Comparison of ENCODE assay signal across 10 cellular contexts in genomic region chr17:59669411-59669810, GRCh38. TPM values are rescaled to one million over a fixed set of nuclear protein-coding genes. Genes with fewer than 3 reads are reported as not detected.
A peak's percentile ranks its signal among the peaks of the same experiment; 100 is the strongest.
DNase-seq lines count a peak whose midpoint lies in the region; ATAC-seq, FAIRE-seq and TF ChIP-seq lines count a peak whose summit lies in the region.
"Had no signal": no experiment of that assay in that cellular context is flagged by ENCODE, and none has a peak within 500 bp of the region (broad histone marks: within the 10 kb centered on the region; RNA-seq: fewer than 3 reads in every experiment).

No MANE protein-coding gene starts in this region.

- H3K9me3 ChIP-seq in left ventricle myocardium inferior (replicated peaks) = no peaks in the 10 kb centered on the region
- H3K9me3 ChIP-seq in RWPE2 (ENCODE audit: severe bottlenecking) = no peaks in the 10 kb centered on the region
- no peaks in the 10 kb centered on the region for H3K9me3 ChIP-seq in keratinocyte (ENCODE audit: control insufficient read depth, low read depth, low read length)
- H3K9me3 ChIP-seq in transverse colon = no peaks in the 10 kb centered on the region
- H3K9me3 ChIP-seq in MM.1S (replicated peaks; ENCODE audit: insufficient read depth, low read length) = no peaks in the 10 kb centered on the region
- H3K9me3 ChIP-seq: sigmoid colon had no signal

- no peaks in the 10 kb centered on the region for H3F3A ChIP-seq in MM.1S (ENCODE audit: insufficient read depth, low read length)

- intact Hi-C loops in left ventricle myocardium inferior (cut with micrococcal nuclease) (no loop called here), cardiac septum (cut with DNase I) (no loop called here), transverse colon (cut with DNase I; ENCODE audit: low total_unique reads) (no loop called here)

- H3K4me3 ChIP-seq in left ventricle myocardium inferior (no peak overlapping the region), RWPE2 (ENCODE audit: severe bottlenecking) (no peak overlapping the region), keratinocyte (ENCODE audit: control insufficient read depth in 2 of 3, extremely low read depth in 1 of 3, insufficient read depth in 2 of 3, low read depth in 1 of 3, low read length in 3 of 3) (peak overlapping the region in 1 of 3 experiments; percentile 6), transverse colon (no peak overlapping the region), MM.1S (ENCODE audit: low read length) (no peak overlapping the region)
- H3K4me3 ChIP-seq: sigmoid colon, SK-N-MC had no signal

- H3K9me1 ChIP-seq in keratinocyte (ENCODE audit: control insufficient read depth, extremely low read depth, insufficient read depth, low read length) = no peaks in the 10 kb centered on the region

- H2AFZ ChIP-seq in keratinocyte (ENCODE audit: control insufficient read depth, low read length) = no peak overlapping the region
- H2AFZ ChIP-seq in MM.1S (ENCODE audit: low read length) = no peak overlapping the region

- H3K36me3 ChIP-seq in left ventricle myocardium inferior (peaks cover 88% of the 10 kb centered on the region), RWPE2 (ENCODE audit: low read depth) (peaks cover 96% of the 10 kb centered on the region), keratinocyte (ENCODE audit: control insufficient read depth in 2 of 2, extremely low read depth in 1 of 2, insufficient read depth in 2 of 2, low read length in 2 of 2) (peaks cover 15 to 22% of the 10 kb centered on the region in 2 experiments), transverse colon (peaks cover 0 to 45% (median 10%) of the 10 kb centered on the region in 4 donors), MM.1S (replicated peaks; ENCODE audit: insufficient read depth, low read length) (peaks cover 44% of the 10 kb centered on the region)

- H3K27ac ChIP-seq in left ventricle myocardium inferior (replicated peaks) = peak overlapping the region; percentile 22
- H3K27ac ChIP-seq in RWPE2 (ENCODE audit: poor library complexity, severe bottlenecking) = peak overlapping the region; percentile 83
- H3K27ac ChIP-seq in keratinocyte (ENCODE audit: control insufficient read depth, insufficient read depth, low read length) = peak overlapping the region; percentile 11
- H3K27ac ChIP-seq in transverse colon = peak overlapping the region; percentile 66 to 85 (median 70)
- no peak overlapping the region for H3K27ac ChIP-seq in MM.1S (ENCODE audit: low read length)
- H3K27ac ChIP-seq: SK-N-MC had no signal

- H3K4me2 ChIP-seq in keratinocyte (ENCODE audit: control insufficient read depth, extremely low read depth, insufficient read depth, low read depth, low read length) (peak overlapping the region; percentile 49), MM.1S (ENCODE audit: low read depth, low read length) (no peak overlapping the region)

- no peaks in the 10 kb centered on the region for H4K20me1 ChIP-seq in keratinocyte (ENCODE audit: control insufficient read depth, extremely low read depth, insufficient read depth, low read length)
- H4K20me1 ChIP-seq in MM.1S (ENCODE audit: insufficient read depth, low read length) = no peaks in the 10 kb centered on the region

- TF ChIP-seq POLR2A in transverse colon (IDR thresholded peaks at IDR 0.05) = no peak

- peaks cover 27% of the 10 kb centered on the region for H3K79me2 ChIP-seq in keratinocyte (ENCODE audit: control insufficient read depth, insufficient read depth, low read length)
- H3K79me2 ChIP-seq in MM.1S (ENCODE audit: low read length) = peaks cover 60% of the 10 kb centered on the region

- no peak for TF ChIP-seq CTCF in left ventricle myocardium inferior (IDR thresholded peaks at IDR 0.05; ENCODE audit: borderline replicate concordance)
- no peak for TF ChIP-seq CTCF in RWPE2 (IDR thresholded peaks at IDR 0.05; ENCODE audit: poor library complexity, severe bottlenecking)
- no peak for TF ChIP-seq CTCF in keratinocyte (optimal IDR thresholded peaks at IDR 0.05 in 1 of 3, IDR thresholded peaks at IDR 0.05 in 1 of 3, conservative IDR thresholded peaks at IDR 0.05 in 1 of 3; ENCODE audit: extremely low read depth in 1 of 3, insufficient read depth in 2 of 3, low read length in 3 of 3)
- no peak for TF ChIP-seq CTCF in transverse colon (IDR thresholded peaks at IDR 0.05)
- no peak for TF ChIP-seq CTCF in MM.1S (IDR thresholded peaks at IDR 0.05; ENCODE audit: low read length)

- WGBS in transverse colon (ENCODE audit: low coverage in 1 of 2), 2 donors = 39 to 60% methylated on average over 1 of the region's 1 CpG

- H3K27me3 ChIP-seq in left ventricle myocardium inferior (ENCODE audit: low read depth) (no peaks in the 10 kb centered on the region), RWPE2 (ENCODE audit: insufficient read depth, poor library complexity, severe bottlenecking) (no peaks in the 10 kb centered on the region), keratinocyte (ENCODE audit: control insufficient read depth, extremely low read depth, insufficient read depth, low read length) (no peaks in the 10 kb centered on the region), transverse colon (no peaks in the 10 kb centered on the region), MM.1S (replicated peaks; ENCODE audit: insufficient read depth, low read length) (no peaks in the 10 kb centered on the region)
- H3K27me3 ChIP-seq: sigmoid colon had no signal

- ATAC-seq in RWPE2 (ENCODE audit: low read depth) = no peak
- no peak for ATAC-seq in HG03432 (IDR thresholded peaks at IDR 0.05; ENCODE audit: unreplicated experiment)

- in situ Hi-C loops in transverse colon (cut with MboI; ENCODE audit: low pct_ligation_motif_present in 1 of 4, low pct_unique_long_range_greater_than_20kb in 1 of 4, low sequenced_read_pairs in 3 of 4) = no loop called here

- no peak for TF ChIP-seq EP300 in transverse colon (IDR thresholded peaks at IDR 0.05; ENCODE audit: low read depth)

- no peaks in the 10 kb centered on the region for H3K9me2 ChIP-seq in MM.1S (replicated peaks; ENCODE audit: insufficient read depth, low read length)

- no peak overlapping the region for H3K9ac ChIP-seq in keratinocyte (ENCODE audit: control insufficient read depth, extremely low read depth, insufficient read depth, low read length)
- H3K9ac ChIP-seq in MM.1S (ENCODE audit: low read length) = no peak overlapping the region

- DNase-seq in left ventricle myocardium inferior (no peak), cardiac septum (ENCODE audit: low spot score) (no peak), RWPE2 (ENCODE audit: low spot score) (no peak), keratinocyte (ENCODE audit: low read depth, low spot score) (no peak), transverse colon (no peak), NOMO-1 treated with dmso at 0.1 percent for 144 hours (lab: John Stamatoyannopoulos, UW; ENCODE audit: unreplicated experiment) (no peak), MM.1S (no peak)
- DNase-seq: sigmoid colon had no signal

- dilution Hi-C loops in keratinocyte (cut with MboI; ENCODE audit: extremely low pct_ligation_motif_present, low sequenced_read_pairs) = no loop called here

- H3K4me1 ChIP-seq in left ventricle myocardium inferior (peaks cover 30% of the 10 kb centered on the region), RWPE2 (ENCODE audit: insufficient read depth, poor library complexity, severe bottlenecking) (peaks cover 54% of the 10 kb centered on the region), keratinocyte (ENCODE audit: control insufficient read depth, extremely low read depth, insufficient read depth, low read length) (peaks cover 49% of the 10 kb centered on the region), transverse colon (peaks cover 6 to 87% (median 59%) of the 10 kb centered on the region in 4 donors), MM.1S (ENCODE audit: low read length) (no peaks in the 10 kb centered on the region)

- no peak for FAIRE-seq in keratinocyte (lab: Jason Lieb, UNC)

RNA-seq across cellular contexts. Expression of gene PTRH2, which starts 37.8 kb away (rescaled TPM):
- 10.9 TPM for total RNA-seq in left ventricle myocardium inferior
- 9.7 TPM for total RNA-seq in cardiac septum
- 94.1 to 107 TPM (median 97.0 TPM) in 3 replicates for polyA plus RNA-seq in keratinocyte
- 53.6 TPM for polyA plus RNA-seq in keratinocyte (2011; ENCODE audit: low read depth)
- polyA plus RNA-seq in keratinocyte (2011; cell fraction: cytosol; rRNA removed) = 65.1 and 99.3 TPM in 2 replicates
- 131 and 173 TPM in 2 replicates for polyA plus RNA-seq in keratinocyte (2011; cell fraction: nucleus; rRNA removed)
- 54.0 and 79.9 TPM in 2 replicates for polyA plus RNA-seq in keratinocyte (2012; ENCODE audit: low replicate concordance)
- 21.1 to 29.3 TPM (median 27.5 TPM) in 3 replicates for polyA minus RNA-seq in keratinocyte
- polyA minus RNA-seq in keratinocyte (2011; cell fraction: cytosol; rRNA and poly(A)+ RNA removed) = 21.5 TPM
- polyA minus RNA-seq in keratinocyte (2011; cell fraction: nucleus; rRNA and poly(A)+ RNA removed) = 27.4 and 46.9 TPM in 2 replicates
- 10 to 100 TPM; 14.5 to 33.7 (median 20.0) TPM for total RNA-seq in transverse colon

RNA-seq across cellular contexts. Expression of gene VMP1, which starts 38.0 kb away (rescaled TPM):
- total RNA-seq in left ventricle myocardium inferior (50.8 TPM), cardiac septum (82.8 TPM), transverse colon (100 to 1,000 TPM; 136 to 547 (median 339) TPM)
- polyA plus RNA-seq in keratinocyte = 90.6 to 326 TPM (median 303 TPM) in 3 replicates
- 196 TPM for polyA plus RNA-seq in keratinocyte (2011; ENCODE audit: low read depth)
- 29.5 and 61.2 TPM in 2 replicates for polyA plus RNA-seq in keratinocyte (2011; cell fraction: cytosol; rRNA removed)
- polyA plus RNA-seq in keratinocyte (2011; cell fraction: nucleus; rRNA removed) = 630 and 768 TPM in 2 replicates
- 78.0 and 222 TPM in 2 replicates for polyA plus RNA-seq in keratinocyte (2012; ENCODE audit: low replicate concordance)
- 132 to 414 TPM (median 326 TPM) in 3 replicates for polyA minus RNA-seq in keratinocyte
- 47.0 TPM for polyA minus RNA-seq in keratinocyte (2011; cell fraction: cytosol; rRNA and poly(A)+ RNA removed)
- 294 and 592 TPM in 2 replicates for polyA minus RNA-seq in keratinocyte (2011; cell fraction: nucleus; rRNA and poly(A)+ RNA removed)

RNA-seq across cellular contexts. Expression of gene CLTC, which starts 49.7 kb away (rescaled TPM):
- 162 TPM for total RNA-seq in left ventricle myocardium inferior
- 204 TPM for total RNA-seq in cardiac septum
- 168 to 352 TPM (median 209 TPM) in 3 replicates for polyA plus RNA-seq in keratinocyte
- 147 TPM for polyA plus RNA-seq in keratinocyte (2011; ENCODE audit: low read depth)
- 179 and 294 TPM in 2 replicates for polyA plus RNA-seq in keratinocyte (2011; cell fraction: cytosol; rRNA removed)
- 486 and 588 TPM in 2 replicates for polyA plus RNA-seq in keratinocyte (2011; cell fraction: nucleus; rRNA removed)
- 119 and 186 TPM in 2 replicates for polyA plus RNA-seq in keratinocyte (2012; ENCODE audit: low replicate concordance)
- 430 to 667 TPM (median 430 TPM) in 3 replicates for polyA minus RNA-seq in keratinocyte
- polyA minus RNA-seq in keratinocyte (2011; cell fraction: cytosol; rRNA and poly(A)+ RNA removed) = 230 TPM
- 327 and 718 TPM in 2 replicates for polyA minus RNA-seq in keratinocyte (2011; cell fraction: nucleus; rRNA and poly(A)+ RNA removed)
- 100 to 1,000 TPM; 165 to 283 (median 242) TPM for total RNA-seq in transverse colon
